ENCODE assay signal across 24 cellular contexts in genomic region chr6:42707595-42707994, GRCh38. TPM values are rescaled to one million over a fixed set of nuclear protein-coding genes. Genes with fewer than 3 reads are reported as not detected.
"Had no signal": no experiment of that assay in that cellular context is flagged by ENCODE, and none has a peak within 500 bp of the region (broad histone marks: within the 10 kb centered on the region; RNA-seq: fewer than 3 reads in every experiment).

No MANE protein-coding gene starts in this region.

- H3K27ac ChIP-seq: HL-60, RWPE1 had no signal

- H3K4me3 Mint-ChIP-seq: IgD-negative memory B cell had no signal

- ATAC-seq: Panc1, PC-3 had no signal

- DNase-seq: KBM-7, MV-4-11, NCI-H1048, NCI-H1105, NCI-H1417, NCI-H1436 treated with DMSO at 0.1 percent for 48 hours, NCI-H1694, NCI-H1930, NCI-H2081, NCI-H2107, NCI-H2227 treated with DMSO at 0.1 percent for 48 hours, NCI-H510A, NCI-H524 treated with DMSO at 0.1 percent for 48 hours, NCI-H69, NCI-H774, PC-3, SHP77, SK-N-SH had no signal

- H3K27me3 Mint-ChIP-seq: IgD-negative memory B cell had no signal

RNA-seq across cellular contexts. Expression of gene PRPH2, which starts 14.8 kb away (rescaled TPM):
- total RNA-seq: MCF 10A, PC-3, SK-MEL-5 had no signal
- polyA plus RNA-seq: IgD-negative memory B cell, SK-N-SH had no signal
